In genomic region chr6:42210551-42210950, GRCh38 we compare ENCODE assay signal across 19 cellular contexts. TPM values are rescaled to one million over a fixed set of nuclear protein-coding genes. Genes with fewer than 3 reads are reported as not detected.
DNase-seq lines count a peak whose midpoint lies in the region; ATAC-seq and TF ChIP-seq lines count a peak whose summit lies in the region.
"Had no signal": no experiment of that assay in that cellular context is flagged by ENCODE, and none has a peak within 500 bp of the region (broad histone marks: within the 10 kb centered on the region; RNA-seq: fewer than 3 reads in every experiment).

No MANE protein-coding gene starts in this region.

- peaks cover 52% of the 10 kb centered on the region for H3K36me3 Mint-ChIP-seq in WTC11
- H3K36me3 Mint-ChIP-seq in activated T-cell treated with anti-CD3 and anti-CD28 coated beads, Interleukin-2, amount 50 U/mL, for 24 hours (ENCODE audit: low read depth) = peaks cover 84% of the 10 kb centered on the region

- 100% methylated on average over 1 of the region's 1 CpG for WGBS in esophagus muscularis mucosa

- H3K27me3 Mint-ChIP-seq in WTC11 (ENCODE audit: low read depth) = no peaks in the 10 kb centered on the region
- H3K27me3 Mint-ChIP-seq in activated T-cell treated with anti-CD3 and anti-CD28 coated beads, Interleukin-2, amount 50 U/mL, for 24 hours = no peaks in the 10 kb centered on the region
- H3K27me3 Mint-ChIP-seq: activated naive CD4-positive, alpha-beta T cell treated with anti-CD3 and anti-CD28 coated beads, Interleukin-2, amount 50 U/mL, for 24 hours; brain; CD4-positive, alpha-beta memory T cell had no signal

- CTCF ChIA-PET in WTC11 (lab: Charles Lee) = no interaction called here

- H3K27ac ChIP-seq in ACC112 (ENCODE audit: low read depth, low read length) (0 out of 2 replicates have a peak overlapping the region, but pooled peaks have one; percentile 20), esophagus muscularis mucosa (replicated peaks in 1 of 4) (no peak overlapping the region)
- H3K27ac ChIP-seq: vagina had no signal

- TF ChIP-seq POLR2A in esophagus muscularis mucosa (IDR thresholded peaks at IDR 0.05; ENCODE audit: low read depth) = no peak

- TF ChIP-seq CTCF in esophagus muscularis mucosa (IDR thresholded peaks at IDR 0.05) (no peak), WTC11 (IDR thresholded peaks at IDR 0.05) (no peak)

- no peak overlapping the region for H3K4me3 Mint-ChIP-seq in WTC11
- no peak overlapping the region for H3K4me3 Mint-ChIP-seq in activated T-cell treated with anti-CD3 and anti-CD28 coated beads, Interleukin-2, amount 50 U/mL, for 24 hours
- H3K4me3 Mint-ChIP-seq: activated naive CD4-positive, alpha-beta T cell treated with anti-CD3 and anti-CD28 coated beads, Interleukin-2, amount 50 U/mL, for 24 hours; brain; CD4-positive, alpha-beta memory T cell had no signal

- H3K9me3 Mint-ChIP-seq in WTC11 = no peaks in the 10 kb centered on the region
- no peaks in the 10 kb centered on the region for H3K9me3 Mint-ChIP-seq in activated T-cell treated with anti-CD3 and anti-CD28 coated beads, Interleukin-2, amount 50 U/mL, for 24 hours
- H3K9me3 Mint-ChIP-seq: activated naive CD4-positive, alpha-beta T cell treated with anti-CD3 and anti-CD28 coated beads, Interleukin-2, amount 50 U/mL, for 24 hours; brain; CD4-positive, alpha-beta memory T cell had no signal

- H3K27me3 ChIP-seq in ACC112 (ENCODE audit: insufficient read depth, low read length) = no peaks in the 10 kb centered on the region
- H3K27me3 ChIP-seq in esophagus muscularis mucosa = no peaks in the 10 kb centered on the region
- H3K27me3 ChIP-seq: vagina had no signal

- peaks cover 13% of the 10 kb centered on the region for H3K79me2 ChIP-seq in ACC112 (ENCODE audit: control insufficient read depth, insufficient read depth, low read length, unreplicated experiment)

- no peak overlapping the region for H3K27ac Mint-ChIP-seq in WTC11
- no peak overlapping the region for H3K27ac Mint-ChIP-seq in activated T-cell treated with anti-CD3 and anti-CD28 coated beads, Interleukin-2, amount 50 U/mL, for 24 hours
- H3K27ac Mint-ChIP-seq: activated naive CD4-positive, alpha-beta T cell treated with anti-CD3 and anti-CD28 coated beads, Interleukin-2, amount 50 U/mL, for 24 hours had no signal

- ATAC-seq in WTC11 (no peak), GM21515 (IDR thresholded peaks at IDR 0.05; ENCODE audit: unreplicated experiment) (no peak)
- ATAC-seq: left colon, Right ventricle myocardium inferior had no signal

- TF ChIP-seq EP300 in esophagus muscularis mucosa (IDR thresholded peaks at IDR 0.05) = no peak

- DNase-seq in NCI-H1092 (lab: John Stamatoyannopoulos, UW) = peak; percentile 56
- DNase-seq in NCI-H510A (lab: John Stamatoyannopoulos, UW) = peak; percentile 18
- peak; percentile 80 for DNase-seq in dermis blood vessel endothelial cell
- DNase-seq in esophagus muscularis mucosa (ENCODE audit: extremely low spot score) = no peak
- DNase-seq in WTC11 (ENCODE audit: low spot score) = no peak
- no peak for DNase-seq in activated T-cell treated with anti-CD3 and anti-CD28 coated beads, Interleukin-2, amount 50 U/mL, for 24 hours
- DNase-seq: activated CD4-positive, alpha-beta T cell treated with anti-CD3 and anti-CD28 coated beads for 48 hours; CD4-positive, alpha-beta memory T cell; hypothalamus; left colon; NK-92 treated with Interleukin-12 subunit alpha and Interleukin-12 subunit beta, amount 100 ng/mL, for 24 hours; stimulated activated CD4-positive, alpha-beta T cell treated with anti-CD3 and anti-CD28 coated beads, Interleukin-15, amount 100 ng/mL, for 24 hours had no signal

- H3K4me1 ChIP-seq in ACC112 (ENCODE audit: control insufficient read depth, insufficient read depth, low read length, unreplicated experiment) (peaks cover 10% of the 10 kb centered on the region), esophagus muscularis mucosa (peaks cover 8 to 12% (median 10%) of the 10 kb centered on the region in 4 donors)
- H3K4me1 ChIP-seq: HAP-1 had no signal

- H3K9me3 ChIP-seq in esophagus muscularis mucosa = no peaks in the 10 kb centered on the region
- H3K9me3 ChIP-seq: HAP-1, vagina had no signal

- POLR2A ChIA-PET in WTC11 (lab: Charles Lee) = no interaction called here

- H3K36me3 ChIP-seq in ACC112 (ENCODE audit: insufficient read depth, low read length) (peaks cover 39% of the 10 kb centered on the region), esophagus muscularis mucosa (peaks cover 40 to 84% (median 75%) of the 10 kb centered on the region in 4 donors)

- H3K4me3 ChIP-seq in ACC112 (ENCODE audit: low read depth, low read length) (no peak overlapping the region), esophagus muscularis mucosa (no peak overlapping the region)
- H3K4me3 ChIP-seq: HAP-1, vagina had no signal

- H3K4me1 Mint-ChIP-seq in WTC11 = peaks cover 4% of the 10 kb centered on the region
- peaks cover 26% of the 10 kb centered on the region for H3K4me1 Mint-ChIP-seq in activated T-cell treated with anti-CD3 and anti-CD28 coated beads, Interleukin-2, amount 50 U/mL, for 24 hours (ENCODE audit: low read depth)

- intact Hi-C loops in esophagus muscularis mucosa (cut with DNase I) = loop anchor here (10.0 kb wide), 1 partner anchor 286 kb away; the partner anchor contains the start of genes BYSL and MED20

- no peak overlapping the region for H2AFZ ChIP-seq in ACC112 (ENCODE audit: low read length, unreplicated experiment)

TF ChIP-seq in WTC11, 78 proteins besides CTCF, POLR2A, EP300 and RAD21 (continues in another document):
- TF ChIP-seq TP53 (CRISPR knock-in tag; IDR thresholded peaks at IDR 0.05) = no peak
- no peak for TF ChIP-seq EMX1 (CRISPR knock-in tag; IDR thresholded peaks at IDR 0.05)
- no peak for TF ChIP-seq ZNF425 (CRISPR knock-in tag; conservative IDR thresholded peaks at IDR 0.05)
- TF ChIP-seq SOX15 (CRISPR knock-in tag; IDR thresholded peaks at IDR 0.05) = no peak
- TF ChIP-seq MYBL2 (CRISPR knock-in tag; IDR thresholded peaks at IDR 0.05) = no peak
- TF ChIP-seq TEAD4 (CRISPR knock-in tag; IDR thresholded peaks at IDR 0.05) = no peak
- no peak for TF ChIP-seq NR2C2 (CRISPR knock-in tag; IDR thresholded peaks at IDR 0.05)
- no peak for TF ChIP-seq JUN (CRISPR knock-in tag; IDR thresholded peaks at IDR 0.05)
- TF ChIP-seq NR3C1 (CRISPR knock-in tag; conservative IDR thresholded peaks at IDR 0.05; ENCODE audit: low read depth) = no peak
- no peak for TF ChIP-seq ZNF532 (CRISPR knock-in tag; IDR thresholded peaks at IDR 0.05; ENCODE audit: borderline replicate concordance)

RNA-seq across cellular contexts. Expression of gene MRPS10, which starts 7.1 kb away (rescaled TPM):
- 34.0 and 48.0 TPM in 2 replicates for total RNA-seq in dermis blood vessel endothelial cell
- 10 to 100 TPM; 27.8 to 38.8 (median 29.3) TPM for total RNA-seq in esophagus muscularis mucosa
- total RNA-seq in WTC11 (2021) = 30.7 to 32.9 TPM (median 31.3 TPM) in 3 replicates

RNA-seq across cellular contexts. Expression of gene GUCA1B, which starts 15.8 kb away (rescaled TPM):
- total RNA-seq in dermis blood vessel endothelial cell (1.0 TPM in 1 of 2 replicates, not detected in the other), esophagus muscularis mucosa (under 1 TPM in 2 of 4 donors, not detected in 2; 0.83 to 0.86 TPM), WTC11 (2021) (2.0 to 3.7 TPM (median 2.7 TPM) in 3 replicates)
- total RNA-seq: vagina had no signal

RNA-seq across cellular contexts. Expression of gene GUCA1A, which starts 37.4 kb away (rescaled TPM):
- not detected in 2 replicates for total RNA-seq in dermis blood vessel endothelial cell
- total RNA-seq in esophagus muscularis mucosa = not detected
- total RNA-seq in WTC11 (2021) = 10.9 to 12.9 TPM (median 12.5 TPM) in 3 replicates
- total RNA-seq: CD4-positive, alpha-beta memory T cell; left colon; Right ventricle myocardium inferior; vagina had no signal

Comparison
In these comparisons a context has a peak if more than half of its experiments do, and no peak if none do; other contexts are left out.
1. DNase-seq: peak in NCI-H1092 (single experiment), NCI-H510A (single experiment) and dermis blood vessel endothelial cell (single experiment); none in esophagus muscularis mucosa (single experiment), WTC11 (single experiment) and activated T-cell treated with anti-CD3 and anti-CD28 coated beads, Interleukin-2, amount 50 U/mL, for 24 hours (single experiment).
2. RNA of gene GUCA1A, which starts 37.4 kb away (total RNA-seq): 10.9 to 12.9 TPM in WTC11; not detected in dermis blood vessel endothelial cell and not detected in esophagus muscularis mucosa; every median in the first group is over 10 times any median in the second.